ENCODE assay signal across 8 cellular contexts in genomic region chr1:39104158-39105060, GRCh38.
DNase-seq lines count a peak whose midpoint lies in the region; TF ChIP-seq lines count a peak whose summit lies in the region.

No MANE protein-coding gene starts in this region.

- DNase-seq in AG08396 (ENCODE audit: low spot score) (peak; percentile 49), HEK293T (ENCODE audit: extremely low spot score) (peak; percentile 39), H4 (ENCODE audit: low spot score) (no peak), NCI-H1694 treated with DMSO at 0.1 percent for 48 hours (lab: John Stamatoyannopoulos, UW) (no peak), dedifferentiated amniotic fluid mesenchymal stem cell (ENCODE audit: extremely low spot score) (no peak)

- H3K27ac ChIP-seq in adipose tissue (ENCODE audit: low read depth, low read length) = peak overlapping the region; percentile 81

- H3K4me3 ChIP-seq in iPS-15b (ENCODE audit: low read depth, low read length) = peak overlapping the region; percentile 49
- H3K4me3 ChIP-seq in skeletal muscle satellite cell (ENCODE audit: low read length) = peak overlapping the region; percentile 92

- H3K9ac ChIP-seq in iPS-15b (ENCODE audit: low read depth, low read length) (peak overlapping the region; percentile 47), skeletal muscle satellite cell (ENCODE audit: low read depth, low read length) (peak overlapping the region; percentile 90)

- no peaks in the 10 kb centered on the region for H3K27me3 ChIP-seq in iPS-15b (ENCODE audit: control insufficient read depth, insufficient read depth, low read length)
- H3K27me3 ChIP-seq in skeletal muscle satellite cell (ENCODE audit: control insufficient read depth, insufficient read depth, low read length) = no peaks in the 10 kb centered on the region

- H3K4me1 ChIP-seq in iPS-15b (ENCODE audit: control insufficient read depth, insufficient read depth, low read length) (peaks cover 36% of the 10 kb centered on the region), skeletal muscle satellite cell (ENCODE audit: control insufficient read depth, insufficient read depth, low read length) (peaks cover 44% of the 10 kb centered on the region)

- no peaks in the 10 kb centered on the region for H3K36me3 ChIP-seq in iPS-15b (ENCODE audit: control insufficient read depth, insufficient read depth, low read length)
- no peaks in the 10 kb centered on the region for H3K36me3 ChIP-seq in skeletal muscle satellite cell (ENCODE audit: insufficient read depth, low read length)

- H3K4me2 ChIP-seq in skeletal muscle satellite cell (ENCODE audit: low read length) = peak overlapping the region; percentile 93

- no peaks in the 10 kb centered on the region for H3K9me3 ChIP-seq in iPS-15b (ENCODE audit: control insufficient read depth, insufficient read depth, low read length)
- H3K9me3 ChIP-seq in skeletal muscle satellite cell (replicated peaks; ENCODE audit: low read length) = no peaks in the 10 kb centered on the region

- CTCF ChIA-PET in HEK293T (lab: Yijun Ruan, JAX) = interaction anchor here (0.6 to 2.2 kb wide), 4 partner anchors 8 to 139 kb away, joined by 3 to 17 read pairs (median 3); no protein-coding TSS in a partner anchor

- 35 to 45% (median 37%) methylated on average over 25 of the region's 25 CpGs for WGBS in adipose tissue, 3 donors

- POLR2A ChIA-PET in HEK293T (lab: Yijun Ruan, JAX) = interaction anchor here (1.1 kb wide), 1 partner anchor 102 kb away, joined by 3 read pairs; no protein-coding TSS in a partner anchor

TF ChIP-seq in HEK293T, 16 proteins besides CTCF, POLR2A, EP300 and RAD21:
- TF ChIP-seq CTBP1 (IDR thresholded peaks at IDR 0.05; ENCODE audit: borderline replicate concordance) = no peak
- no peak for TF ChIP-seq ARNT (IDR thresholded peaks at IDR 0.05)
- TF ChIP-seq ELF4 (IDR thresholded peaks at IDR 0.05) = no peak
- no peak for TF ChIP-seq TARDBP (IDR thresholded peaks at IDR 0.05)
- TF ChIP-seq BHLHE40 (IDR thresholded peaks at IDR 0.05; ENCODE audit: borderline replicate concordance) = no peak

Comparison
In these comparisons a context has a peak if more than half of its experiments do, and no peak if none do; other contexts are left out.
1. DNase-seq: peak in AG08396 (single experiment) and HEK293T (single experiment); none in H4 (single experiment), NCI-H1694 treated with DMSO at 0.1 percent for 48 hours (single experiment) and dedifferentiated amniotic fluid mesenchymal stem cell (single experiment).